Comparison of ENCODE assay signal across 8 cellular contexts in genomic region chr3:138479355-138479964, GRCh38. TPM values are rescaled to one million over a fixed set of nuclear protein-coding genes. Genes with fewer than 3 reads are reported as not detected.
DNase-seq lines count a peak whose midpoint lies in the region; ATAC-seq, FAIRE-seq and TF ChIP-seq lines count a peak whose summit lies in the region.

No MANE protein-coding gene starts in this region.

- H3K4me1 ChIP-seq in suprapubic skin, result no peaks in the 10 kb centered on the region

- no peak for ATAC-seq in omental fat pad (ENCODE audit: low FRiP score)

- no peaks in the 10 kb centered on the region for H3K36me3 Mint-ChIP-seq in activated CD4-positive, alpha-beta T cell treated with anti-CD3 and anti-CD28 coated beads, Interleukin-2, amount 10 ng/mL, durations not matched to agents 7 days and 5 days (ENCODE audit: low read depth)
- H3K36me3 Mint-ChIP-seq in osteocyte (ENCODE audit: unreplicated experiment), result peaks cover 2% of the 10 kb centered on the region

- no peaks in the 10 kb centered on the region for H3K9me3 Mint-ChIP-seq in activated CD4-positive, alpha-beta T cell treated with anti-CD3 and anti-CD28 coated beads, Interleukin-2, amount 10 ng/mL, durations not matched to agents 7 days and 5 days
- H3K9me3 Mint-ChIP-seq in osteocyte (ENCODE audit: unreplicated experiment), result no peaks in the 10 kb centered on the region

- no peak overlapping the region for H3K27ac ChIP-seq in suprapubic skin

- H3K36me3 ChIP-seq in suprapubic skin, result no peaks in the 10 kb centered on the region

- peaks cover 11% of the 10 kb centered on the region for H3K27me3 Mint-ChIP-seq in activated CD4-positive, alpha-beta T cell treated with anti-CD3 and anti-CD28 coated beads, Interleukin-2, amount 10 ng/mL, durations not matched to agents 7 days and 5 days
- H3K27me3 Mint-ChIP-seq in osteocyte (ENCODE audit: unreplicated experiment), result peaks cover 15% of the 10 kb centered on the region

- no peak overlapping the region for H3K27ac Mint-ChIP-seq in activated CD4-positive, alpha-beta T cell treated with anti-CD3 and anti-CD28 coated beads, Interleukin-2, amount 10 ng/mL, durations not matched to agents 7 days and 5 days
- no peak overlapping the region for H3K27ac Mint-ChIP-seq in osteocyte (ENCODE audit: unreplicated experiment)

- no peak overlapping the region for H3K4me3 ChIP-seq in epithelial cell of esophagus (ENCODE audit: low read length)
- no peak overlapping the region for H3K4me3 ChIP-seq in suprapubic skin

- H3K4me1 Mint-ChIP-seq in activated CD4-positive, alpha-beta T cell treated with anti-CD3 and anti-CD28 coated beads, Interleukin-2, amount 10 ng/mL, durations not matched to agents 7 days and 5 days, result no peaks in the 10 kb centered on the region
- no peaks in the 10 kb centered on the region for H3K4me1 Mint-ChIP-seq in osteocyte (ENCODE audit: unreplicated experiment)

- no peak overlapping the region for H3K4me3 Mint-ChIP-seq in activated CD4-positive, alpha-beta T cell treated with anti-CD3 and anti-CD28 coated beads, Interleukin-2, amount 10 ng/mL, durations not matched to agents 7 days and 5 days
- H3K4me3 Mint-ChIP-seq in osteocyte (ENCODE audit: unreplicated experiment), result no peak overlapping the region

- peak; percentile 63 for DNase-seq in activated CD4-positive, alpha-beta T cell treated with anti-CD3 and anti-CD28 coated beads, Interleukin-2, amount 10 ng/mL, durations not matched to agents 7 days and 5 days
- no peak for DNase-seq in activated CD4-positive, alpha-beta T cell treated with anti-CD3 and anti-CD28 coated beads for 4 hours
- DNase-seq in HuH-7.5 (ENCODE audit: low spot score) (peak; percentile 66), RCC 7860 (ENCODE audit: low spot score) (peak; percentile 56), epithelial cell of esophagus (ENCODE audit: low read depth) (peak; percentile 58), osteocyte (ENCODE audit: extremely low spot score, unreplicated experiment) (no peak), suprapubic skin (ENCODE audit: low spot score in 2 of 2) (no peak), omental fat pad (ENCODE audit: low spot score) (no peak)

- no peak for TF ChIP-seq POLR2A in suprapubic skin (IDR thresholded peaks at IDR 0.05)

- POLR2A ChIA-PET in activated CD4-positive, alpha-beta T cell treated with anti-CD3 and anti-CD28 coated beads, Interleukin-2, amount 10 ng/mL, durations not matched to agents 7 days and 5 days (lab: Charles Lee), result interaction anchor here (0.6 kb wide), 1 partner anchor 375 kb away, joined by 3 read pairs; no protein-coding TSS in a partner anchor

- no peaks in the 10 kb centered on the region for H3K27me3 ChIP-seq in suprapubic skin

- no peak for TF ChIP-seq EP300 in suprapubic skin (IDR thresholded peaks at IDR 0.05)

- CTCF ChIA-PET in activated CD4-positive, alpha-beta T cell treated with anti-CD3 and anti-CD28 coated beads, Interleukin-2, amount 10 ng/mL, durations not matched to agents 7 days and 5 days (lab: Charles Lee), result interaction anchor here (0.6 to 2.1 kb wide), 7 partner anchors 9 to 475 kb away, joined by 3 to 9 read pairs (median 3); no protein-coding TSS in a partner anchor

- no peaks in the 10 kb centered on the region for H3K9me3 ChIP-seq in suprapubic skin

- TF ChIP-seq CTCF in epithelial cell of esophagus (IDR thresholded peaks at IDR 0.05; ENCODE audit: insufficient read depth, low read depth, low read length, missing control alignments) (peak; percentile 73), osteocyte (IDR thresholded peaks at IDR 0.05) (peak; percentile 64), suprapubic skin (IDR thresholded peaks at IDR 0.05) (no peak), omental fat pad (IDR thresholded peaks at IDR 0.05) (no peak)

- FAIRE-seq in RCC 7860 (lab: Jason Lieb, UNC), result peak; percentile 65

- WGBS in suprapubic skin, result 59% methylated on average over 5 of the region's 5 CpGs

RNA-seq across cellular contexts. Expression of gene ESYT3, which starts 45.0 kb away (rescaled TPM):
- total RNA-seq in activated CD4-positive, alpha-beta T cell treated with anti-CD3 and anti-CD28 coated beads, Interleukin-2, amount 10 ng/mL, durations not matched to agents 7 days and 5 days, result under 1 TPM; 0.44 to 0.74 TPM
- total RNA-seq in osteocyte (0.21 and 0.34 TPM in 2 replicates), suprapubic skin (10 to 100 TPM; 28.9 to 39.0 (median 33.5) TPM), omental fat pad (1 to 10 TPM in 2 of 4 donors, under 1 TPM in 1, not detected in 1; 0.75 to 2.3 (median 1.5) TPM)

Comparison
In these comparisons a context has a peak if more than half of its experiments do, and no peak if none do; other contexts are left out.
1. DNase-seq: peak in activated CD4-positive, alpha-beta T cell treated with anti-CD3 and anti-CD28 coated beads, Interleukin-2, amount 10 ng/mL, durations not matched to agents 7 days and 5 days (single experiment), HuH-7.5 (single experiment), RCC 7860 (single experiment) and epithelial cell of esophagus (single experiment); none in activated CD4-positive, alpha-beta T cell treated with anti-CD3 and anti-CD28 coated beads for 4 hours (0 of 2), osteocyte (single experiment), suprapubic skin (0 of 2) and omental fat pad (single experiment).
2. CTCF ChIP-seq: peak in epithelial cell of esophagus (single experiment) and osteocyte (single experiment); none in suprapubic skin (0 of 2) and omental fat pad (0 of 3).
3. RNA of gene ESYT3, which starts 45.0 kb away (total RNA-seq): 28.9 to 39.0 TPM in suprapubic skin; 0.75 to 2.3 TPM in omental fat pad, 0.44 to 0.74 TPM in activated CD4-positive, alpha-beta T cell treated with anti-CD3 and anti-CD28 coated beads, Interleukin-2, amount 10 ng/mL, durations not matched to agents 7 days and 5 days and 0.21 to 0.34 TPM in osteocyte; every median in the first group is over 4 times any median in the second.